In genomic region chr17:38853292-38854219, GRCh38 we compare ENCODE assay signal across 1 cellular context.
A peak's percentile ranks its signal among the peaks of the same experiment; 100 is the strongest.
TF ChIP-seq lines count a peak whose summit lies in the region.

Gene RPL23, minus strand, starts transcription at chr17:38853721. Its CDS starts 11 bp downstream, at chr17:38853710.

TF ChIP-seq in HepG2, 621 proteins besides CTCF, POLR2A, EP300 and RAD21 (continued from another document and continues in another):
- TF ChIP-seq THRA (CRISPR knock-in tag; IDR thresholded peaks at IDR 0.05; ENCODE audit: borderline replicate concordance): no peak; the same call in 1 of the 2 replicates
- TF ChIP-seq RFX3 (CRISPR knock-in tag; IDR thresholded peaks at IDR 0.05): no peak
- TF ChIP-seq ATF2 (CRISPR knock-in tag; IDR thresholded peaks at IDR 0.05): peak; percentile 86
- TF ChIP-seq ZNF451 (CRISPR knock-in tag; IDR thresholded peaks at IDR 0.05): no peak
- TF ChIP-seq ZBTB10 (CRISPR knock-in tag; IDR thresholded peaks at IDR 0.05; ENCODE audit: borderline replicate concordance): peak; percentile 86; the same call in 1 of the 2 replicates
- TF ChIP-seq ATF6 (CRISPR knock-in tag; conservative IDR thresholded peaks at IDR 0.05): no peak
- no peak; the same call in 1 of the 2 replicates for TF ChIP-seq ZNF33A (CRISPR knock-in tag; IDR thresholded peaks at IDR 0.05; ENCODE audit: borderline replicate concordance)
- TF ChIP-seq KMT2A (CRISPR knock-in tag; IDR thresholded peaks at IDR 0.05): peak; percentile 92; the same call in 1 of the 2 replicates
- TF ChIP-seq HOXA3 (CRISPR knock-in tag; IDR thresholded peaks at IDR 0.05): peak; percentile 99
- peak; percentile 97 for TF ChIP-seq ZNF687 (CRISPR knock-in tag; IDR thresholded peaks at IDR 0.05)
- no peak for TF ChIP-seq SRSF9 (IDR thresholded peaks at IDR 0.05; ENCODE audit: borderline replicate concordance, insufficient read depth, low read depth, low read length, poor library complexity, severe bottlenecking)
- peak; percentile 64 for TF ChIP-seq ARID5B (CRISPR knock-in tag; IDR thresholded peaks at IDR 0.05)
- 0 out of 2 replicates have a peak, but pooled peaks have one; percentile 12 for TF ChIP-seq RERE (CRISPR knock-in tag; IDR thresholded peaks at IDR 0.05; ENCODE audit: low read depth)
- TF ChIP-seq KAT2B (IDR thresholded peaks at IDR 0.05; ENCODE audit: borderline replicate concordance, low read depth, low read length): no peak
- no peak for TF ChIP-seq ZNF292 (CRISPR knock-in tag; IDR thresholded peaks at IDR 0.05; ENCODE audit: borderline replicate concordance, low read depth)
- peak; percentile 68; the same call in 1 of the 2 replicates for TF ChIP-seq ZFP82 (CRISPR knock-in tag; IDR thresholded peaks at IDR 0.05; ENCODE audit: borderline replicate concordance)
- TF ChIP-seq PTBP1 (IDR thresholded peaks at IDR 0.05; ENCODE audit: low read depth, low read length, poor library complexity, severe bottlenecking): peak; percentile 70
- 0 out of 2 replicates have a peak, but pooled peaks have one; percentile 25 for TF ChIP-seq NFYB (CRISPR knock-in tag; IDR thresholded peaks at IDR 0.05)
- peak; percentile 95 for TF ChIP-seq SMAD3 (CRISPR knock-in tag; IDR thresholded peaks at IDR 0.05)
- peak; percentile 96 for TF ChIP-seq ZNF800 (CRISPR knock-in tag; IDR thresholded peaks at IDR 0.05)
- peak; percentile 62; the same call in 1 of the 2 replicates for TF ChIP-seq ZBTB7A (CRISPR knock-in tag; IDR thresholded peaks at IDR 0.05)
- no peak; a peak in 1 of 4 replicates for TF ChIP-seq MAFK (conservative IDR thresholded peaks at IDR 0.05 in 1 of 2, IDR thresholded peaks at IDR 0.05 in 1 of 2; ENCODE audit: low read length in 2 of 2)
- TF ChIP-seq ZNF264 (CRISPR knock-in tag; IDR thresholded peaks at IDR 0.05): peak; percentile 89
- TF ChIP-seq GATAD1 (CRISPR knock-in tag; IDR thresholded peaks at IDR 0.05): peak; percentile 98
- no peak for TF ChIP-seq SP1 (IDR thresholded peaks at IDR 0.05)
- TF ChIP-seq SP1 (CRISPR knock-in tag; IDR thresholded peaks at IDR 0.05): peak; percentile 90
- no peak for TF ChIP-seq TIGD3 (CRISPR knock-in tag; IDR thresholded peaks at IDR 0.05; ENCODE audit: borderline replicate concordance)
